16 cellular contexts compared by ENCODE assay signal in genomic region chr15:66097151-66098018, GRCh38.
DNase-seq lines count a peak whose midpoint lies in the region; ATAC-seq lines count a peak whose summit lies in the region.
"Had no signal": no experiment of that assay in that cellular context is flagged by ENCODE, and none has a peak within 500 bp of the region (broad histone marks: within the 10 kb centered on the region; RNA-seq: fewer than 3 reads in every experiment).

No MANE protein-coding gene starts in this region.

- DNase-seq in G401 (ENCODE audit: low spot score), result peak; percentile 88
- DNase-seq in NCI-H446 (lab: John Stamatoyannopoulos, UW), result peak; percentile 64 to 89
- DNase-seq in left cardiac atrium, result no peak
- peak; percentile 50 for DNase-seq in sciatic nerve (ENCODE audit: low spot score)
- DNase-seq in stimulated activated CD4-positive, alpha-beta T cell treated with anti-CD3 and anti-CD28 coated beads, Interleukin-1b, Interleukin-23, amount 100 ng/mL, for 48 hours, result no peak
- DNase-seq in OCI-M1 (lab: John Stamatoyannopoulos, UW), result no peak
- DNase-seq: activated CD4-positive, alpha-beta T cell treated with anti-CD3 and anti-CD28 coated beads for 1 hour; body of pancreas; CD8-positive, alpha-beta T cell; cortex of kidney; DMS79 treated with DMSO at 0.1 percent for 48 hours; mesenchymal stem cell; natural killer cell; NCI-H187 treated with DMSO at 0.1 percent for 48 hours; NCI-H748 treated with DMSO at 0.1 percent for 48 hours had no signal

- peak; percentile 47 to 48 for ATAC-seq in left cardiac atrium
- no peak for ATAC-seq in sciatic nerve
- no peak for ATAC-seq in HG03135 (IDR thresholded peaks at IDR 0.05; ENCODE audit: unreplicated experiment)
- ATAC-seq: body of pancreas; CD8-positive, alpha-beta T cell; natural killer cell had no signal

- in situ Hi-C loops in G401 (cut with HindIII; ENCODE audit: low sequenced_read_pairs), result no loop called here

- intact Hi-C loops in left cardiac atrium (cut with DNase I) (no loop called here), sciatic nerve (cut with DNase I) (no loop called here)

Comparison
In these comparisons a context has a peak if more than half of its experiments do, and no peak if none do; other contexts are left out.
1. DNase-seq: peak in G401 (single experiment), NCI-H446 (2 of 2) and sciatic nerve (single experiment); none in left cardiac atrium (single experiment), stimulated activated CD4-positive, alpha-beta T cell treated with anti-CD3 and anti-CD28 coated beads, Interleukin-1b, Interleukin-23, amount 100 ng/mL, for 48 hours (single experiment) and OCI-M1 (single experiment).
2. ATAC-seq: peak in left cardiac atrium (2 of 2); none in sciatic nerve (single experiment) and HG03135 (single experiment).